In genomic region chr18:78579854-78580577, GRCh38 we compare ENCODE assay signal across 27 cellular contexts.
"Had no signal": no experiment of that assay in that cellular context is flagged by ENCODE, and none has a peak within 500 bp of the region (broad histone marks: within the 10 kb centered on the region; RNA-seq: fewer than 3 reads in every experiment).

No MANE protein-coding gene starts in this region.

- H3K4me3 ChIP-seq: adrenal gland, body of pancreas, colonic mucosa, esophagus squamous epithelium, gastroesophageal sphincter had no signal

- H3K36me3 Mint-ChIP-seq: activated CD4-positive, alpha-beta memory T cell treated with anti-CD3 and anti-CD28 coated beads for 36 hours; activated naive CD4-positive, alpha-beta T cell treated with anti-CD3 and anti-CD28 coated beads, Interleukin-2, amount 50 U/mL, for 24 hours; activated naive CD8-positive, alpha-beta T cell treated with anti-CD3 and anti-CD28 coated beads for 36 hours had no signal

- H3K27ac ChIP-seq: adrenal gland, body of pancreas, colonic mucosa, epithelial cell of prostate, esophagus squamous epithelium, gastroesophageal sphincter had no signal

- H3K4me1 Mint-ChIP-seq: activated CD4-positive, alpha-beta T cell treated with anti-CD3 and anti-CD28 coated beads for 36 hours; activated CD4-positive, alpha-beta T cell treated with anti-CD3 and anti-CD28 coated beads, Interleukin-2, amount 10 ng/mL, durations not matched to agents 24 days and 14 days; activated naive CD4-positive, alpha-beta T cell treated with anti-CD3 and anti-CD28 coated beads, Interleukin-2, amount 50 U/mL, for 24 hours; activated naive CD8-positive, alpha-beta T cell treated with anti-CD3 and anti-CD28 coated beads for 36 hours; activated naive CD8-positive, alpha-beta T cell treated with anti-CD3 and anti-CD28 coated beads, Interleukin-2, amount 50 U/mL, for 24 hours had no signal

- H3K36me3 ChIP-seq: adrenal gland, colonic mucosa, esophagus squamous epithelium, gastroesophageal sphincter had no signal

- H3K27ac Mint-ChIP-seq: activated CD4-positive, alpha-beta memory T cell treated with anti-CD3 and anti-CD28 coated beads for 36 hours; activated CD4-positive, alpha-beta T cell treated with anti-CD3 and anti-CD28 coated beads for 36 hours; activated CD4-positive, alpha-beta T cell treated with anti-CD3 and anti-CD28 coated beads, Interleukin-2, amount 10 ng/mL, durations not matched to agents 24 days and 14 days; activated CD8-positive, alpha-beta T cell treated with anti-CD3 and anti-CD28 coated beads, Interleukin-2, amount 10 ng/mL, durations not matched to agents 7 days and 5 days; activated naive CD4-positive, alpha-beta T cell treated with anti-CD3 and anti-CD28 coated beads for 36 hours; activated naive CD4-positive, alpha-beta T cell treated with anti-CD3 and anti-CD28 coated beads, Interleukin-2, amount 50 U/mL, for 24 hours; activated naive CD8-positive, alpha-beta T cell treated with anti-CD3 and anti-CD28 coated beads for 36 hours; activated naive CD8-positive, alpha-beta T cell treated with anti-CD3 and anti-CD28 coated beads, Interleukin-2, amount 50 U/mL, for 24 hours; activated T-helper 1 cell treated with anti-CD3 and anti-CD28 coated beads, Interleukin-12 subunit alpha, Interleukin-12 subunit beta, Interleukin-2, Interleukin-4 antibody, amounts not matched to agents 30 ng/mL and 10 ng/mL and 1 ng/mL, durations not matched to agents 14 hours and 24 hours and 36 hours; activated T-helper 2 cell treated with anti-CD3 and anti-CD28 coated beads, Interferon-gamma antibody, Interleukin-2, Interleukin-4, amounts not matched to agents 10 μg/mL and 5 μg/mL and 100 μg/mL, durations not matched to agents 14 hours and 24 hours and 36 hours; dendritic cell treated with granulocyte-macrophage colony-stimulating factor and Interleukin-4, amounts not matched to agents 40 ng/mL and 50 ng/mL, for 4 days; effector memory CD8-positive, alpha-beta T cell had no signal

- H3K27me3 ChIP-seq: adrenal gland, body of pancreas, colonic mucosa, esophagus squamous epithelium had no signal

- ATAC-seq: activated CD4-positive, alpha-beta T cell treated with anti-CD3 and anti-CD28 coated beads for 36 hours; activated CD8-positive, alpha-beta T cell treated with anti-CD3 and anti-CD28 coated beads, Interleukin-2, amount 10 ng/mL, durations not matched to agents 7 days and 5 days; activated naive CD8-positive, alpha-beta T cell treated with anti-CD3 and anti-CD28 coated beads, Interleukin-2, amount 50 U/mL, for 24 hours; activated T-cell treated with anti-CD3 and anti-CD28 coated beads, Interleukin-2, amount 50 U/mL, for 4 hours; body of pancreas; effector memory CD8-positive, alpha-beta T cell; gastroesophageal sphincter had no signal

- H3K27me3 Mint-ChIP-seq: activated CD4-positive, alpha-beta memory T cell treated with anti-CD3 and anti-CD28 coated beads for 36 hours; activated CD4-positive, alpha-beta T cell treated with anti-CD3 and anti-CD28 coated beads for 36 hours; activated CD4-positive, alpha-beta T cell treated with anti-CD3 and anti-CD28 coated beads, Interleukin-2, amount 10 ng/mL, durations not matched to agents 24 days and 14 days; activated naive CD4-positive, alpha-beta T cell treated with anti-CD3 and anti-CD28 coated beads, Interleukin-2, amount 50 U/mL, for 24 hours; activated naive CD8-positive, alpha-beta T cell treated with anti-CD3 and anti-CD28 coated beads for 36 hours; activated naive CD8-positive, alpha-beta T cell treated with anti-CD3 and anti-CD28 coated beads, Interleukin-2, amount 50 U/mL, for 24 hours; dendritic cell treated with granulocyte-macrophage colony-stimulating factor and Interleukin-4, amounts not matched to agents 40 ng/mL and 50 ng/mL, for 4 days; effector memory CD8-positive, alpha-beta T cell had no signal

- DNase-seq: activated CD4-positive, alpha-beta memory T cell treated with anti-CD3 and anti-CD28 coated beads for 36 hours; activated CD4-positive, alpha-beta T cell treated with anti-CD3 and anti-CD28 coated beads for 36 hours; activated CD4-positive, alpha-beta T cell treated with anti-CD3 and anti-CD28 coated beads, Interleukin-2, amount 10 ng/mL, durations not matched to agents 24 days and 14 days; activated CD4-positive, CD25-positive, alpha-beta regulatory T cell; activated CD4-positive, CD25-positive, alpha-beta regulatory T cell treated with anti-CD3 and anti-CD28 coated beads, Interleukin-2, amount 50 U/mL, for 72 hours; activated CD8-positive, alpha-beta T cell treated with anti-CD3 and anti-CD28 coated beads, Interleukin-2, amount 10 ng/mL, durations not matched to agents 7 days and 5 days; activated effector memory CD4-positive, alpha-beta T cell treated with anti-CD3 and anti-CD28 coated beads, Interleukin-2, amount 50 U/mL, for 16 hours; activated naive CD4-positive, alpha-beta T cell treated with anti-CD3 and anti-CD28 coated beads for 36 hours; activated naive CD8-positive, alpha-beta T cell treated with anti-CD3 and anti-CD28 coated beads for 36 hours; activated naive CD8-positive, alpha-beta T cell treated with anti-CD3 and anti-CD28 coated beads, Interleukin-2, amount 50 U/mL, for 24 hours; activated T-cell treated with anti-CD3 and anti-CD28 coated beads, Interleukin-2, amount 50 U/mL, for 4 hours; adrenal gland; amygdala; body of pancreas; caudate nucleus; colonic mucosa; effector CD4-positive, alpha-beta T cell; effector memory CD8-positive, alpha-beta T cell; esophagus squamous epithelium; foreskin melanocyte; T-helper 2 cell had no signal

- H3K9me3 ChIP-seq: adrenal gland, body of pancreas, colonic mucosa, esophagus squamous epithelium, gastroesophageal sphincter had no signal

- H3K4me1 ChIP-seq: adrenal gland, body of pancreas, colonic mucosa, esophagus squamous epithelium, gastroesophageal sphincter had no signal

- H3K4me3 Mint-ChIP-seq: activated CD4-positive, alpha-beta memory T cell treated with anti-CD3 and anti-CD28 coated beads for 36 hours; activated CD4-positive, alpha-beta T cell treated with anti-CD3 and anti-CD28 coated beads for 36 hours; activated CD4-positive, alpha-beta T cell treated with anti-CD3 and anti-CD28 coated beads, Interleukin-2, amount 10 ng/mL, durations not matched to agents 24 days and 14 days; activated CD8-positive, alpha-beta T cell treated with anti-CD3 and anti-CD28 coated beads, Interleukin-2, amount 10 ng/mL, durations not matched to agents 7 days and 5 days; activated naive CD4-positive, alpha-beta T cell treated with anti-CD3 and anti-CD28 coated beads for 36 hours; activated naive CD4-positive, alpha-beta T cell treated with anti-CD3 and anti-CD28 coated beads, Interleukin-2, amount 50 U/mL, for 24 hours; activated naive CD8-positive, alpha-beta T cell treated with anti-CD3 and anti-CD28 coated beads for 36 hours; activated naive CD8-positive, alpha-beta T cell treated with anti-CD3 and anti-CD28 coated beads, Interleukin-2, amount 50 U/mL, for 24 hours; activated T-cell treated with anti-CD3 and anti-CD28 coated beads, Interleukin-2, amount 50 U/mL, for 4 hours; activated T-helper 1 cell treated with anti-CD3 and anti-CD28 coated beads, Interleukin-12 subunit alpha, Interleukin-12 subunit beta, Interleukin-2, Interleukin-4 antibody, amounts not matched to agents 30 ng/mL and 10 ng/mL and 1 ng/mL, durations not matched to agents 14 hours and 24 hours and 36 hours; dendritic cell treated with granulocyte-macrophage colony-stimulating factor and Interleukin-4, amounts not matched to agents 40 ng/mL and 50 ng/mL, for 4 days; effector memory CD8-positive, alpha-beta T cell had no signal
